In the genomic region with DNA sequence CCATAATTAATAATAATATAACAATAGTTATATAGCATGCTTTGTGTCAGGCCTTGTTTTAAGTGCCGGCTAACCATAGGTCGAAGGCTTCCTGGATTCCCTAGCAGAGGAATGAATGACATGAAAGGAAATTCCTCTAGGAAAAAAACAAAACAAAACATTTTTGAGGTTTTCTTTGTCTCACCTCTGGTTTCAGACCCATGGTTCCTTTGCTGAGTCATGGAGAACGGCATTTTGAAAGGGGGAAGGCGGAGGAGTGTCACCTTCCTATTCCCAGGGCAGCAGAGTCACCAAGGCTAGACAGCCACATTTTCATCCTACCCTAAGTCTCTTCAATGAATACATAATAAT, we compare ENCODE assay signal across 9 cellular contexts. TPM values are rescaled to one million over a fixed set of nuclear protein-coding genes. Genes with fewer than 3 reads are reported as not detected.
A peak's percentile ranks its signal among the peaks of the same experiment; 100 is the strongest.
DNase-seq lines count a peak whose midpoint lies in the region; ATAC-seq and TF ChIP-seq lines count a peak whose summit lies in the region.
"Had no signal": no experiment of that assay in that cellular context is flagged by ENCODE, and none has a peak within 500 bp of the region (broad histone marks: within the 10 kb centered on the region; RNA-seq: fewer than 3 reads in every experiment).

No MANE protein-coding gene starts in this region.

- no peak for DNase-seq in activated T-cell treated with anti-CD3 and anti-CD28 coated beads, Interleukin-2, amount 50 U/mL, for 72 hours
- no peak for DNase-seq in activated T-cell treated with anti-CD3 and anti-CD28 coated beads, Interleukin-2, amount 50 U/mL, for 1 hour
- DNase-seq in RWPE2 (ENCODE audit: low spot score) (no peak), glomerular visceral epithelial cell (ENCODE audit: extremely low spot score) (peak; percentile 82), middle frontal gyrus (ENCODE audit: extremely low spot score, low spot score) (no peak), COR-L47 (lab: John Stamatoyannopoulos, UW) (no peak)

- no peaks in the 10 kb centered on the region for H3K27me3 ChIP-seq in RWPE2 (ENCODE audit: insufficient read depth, poor library complexity, severe bottlenecking)

- H3K27me3 Mint-ChIP-seq in activated T-cell treated with anti-CD3 and anti-CD28 coated beads, Interleukin-2, amount 50 U/mL, for 72 hours (ENCODE audit: low read depth), result no peaks in the 10 kb centered on the region
- H3K27me3 Mint-ChIP-seq in stimulated activated naive CD8-positive, alpha-beta T cell treated with anti-CD3 and anti-CD28 coated beads, Interleukin-15, Interleukin-2, amounts not matched to agents 100 ng/mL and 50 ng/mL, for 24 hours, result no peaks in the 10 kb centered on the region

- H3K36me3 ChIP-seq in RWPE2 (ENCODE audit: low read depth), result no peaks in the 10 kb centered on the region

- no peak overlapping the region for H3K4me3 Mint-ChIP-seq in activated T-cell treated with anti-CD3 and anti-CD28 coated beads, Interleukin-2, amount 50 U/mL, for 72 hours
- H3K4me3 Mint-ChIP-seq in stimulated activated naive CD8-positive, alpha-beta T cell treated with anti-CD3 and anti-CD28 coated beads, Interleukin-15, Interleukin-2, amounts not matched to agents 100 ng/mL and 50 ng/mL, for 24 hours, result peak overlapping the region; percentile 57

- H3K27ac ChIP-seq in RWPE2 (ENCODE audit: poor library complexity, severe bottlenecking), result peak overlapping the region; percentile 79
- H3K27ac ChIP-seq: C4-2B had no signal

- H3K4me1 ChIP-seq in RWPE2 (ENCODE audit: insufficient read depth, poor library complexity, severe bottlenecking), result peaks cover 31% of the 10 kb centered on the region

- H3K4me1 Mint-ChIP-seq in activated T-cell treated with anti-CD3 and anti-CD28 coated beads, Interleukin-2, amount 50 U/mL, for 72 hours (ENCODE audit: low read depth), result peaks cover 95% of the 10 kb centered on the region
- peaks cover 94% of the 10 kb centered on the region for H3K4me1 Mint-ChIP-seq in stimulated activated naive CD8-positive, alpha-beta T cell treated with anti-CD3 and anti-CD28 coated beads, Interleukin-15, Interleukin-2, amounts not matched to agents 100 ng/mL and 50 ng/mL, for 24 hours (ENCODE audit: low read depth)

- H3K36me3 Mint-ChIP-seq in activated T-cell treated with anti-CD3 and anti-CD28 coated beads, Interleukin-2, amount 50 U/mL, for 72 hours (ENCODE audit: insufficient read depth in 2 of 2), result peaks cover 3% of the 10 kb centered on the region in 2 donors
- H3K36me3 Mint-ChIP-seq in stimulated activated naive CD8-positive, alpha-beta T cell treated with anti-CD3 and anti-CD28 coated beads, Interleukin-15, Interleukin-2, amounts not matched to agents 100 ng/mL and 50 ng/mL, for 24 hours (ENCODE audit: low read depth), result peaks cover 4% of the 10 kb centered on the region

- ATAC-seq in activated T-cell treated with anti-CD3 and anti-CD28 coated beads, Interleukin-2, amount 50 U/mL, for 72 hours (replicated peaks in 1 of 2), result no peak
- ATAC-seq in RWPE2 (ENCODE audit: low read depth) (peak; percentile 82), HG03196 (IDR thresholded peaks at IDR 0.05; ENCODE audit: unreplicated experiment) (no peak)

- H3K9me3 ChIP-seq in RWPE2 (ENCODE audit: severe bottlenecking), result no peaks in the 10 kb centered on the region

- no peak for TF ChIP-seq CTCF in RWPE2 (IDR thresholded peaks at IDR 0.05; ENCODE audit: poor library complexity, severe bottlenecking)

- no peak overlapping the region for H3K4me3 ChIP-seq in RWPE2 (ENCODE audit: severe bottlenecking)

- peak overlapping the region; percentile 56 for H3K27ac Mint-ChIP-seq in activated T-cell treated with anti-CD3 and anti-CD28 coated beads, Interleukin-2, amount 50 U/mL, for 72 hours
- peak overlapping the region; percentile 95 for H3K27ac Mint-ChIP-seq in stimulated activated naive CD8-positive, alpha-beta T cell treated with anti-CD3 and anti-CD28 coated beads, Interleukin-15, Interleukin-2, amounts not matched to agents 100 ng/mL and 50 ng/mL, for 24 hours

- H3K9me3 Mint-ChIP-seq in activated T-cell treated with anti-CD3 and anti-CD28 coated beads, Interleukin-2, amount 50 U/mL, for 72 hours, result peaks cover 0 to 2% of the 10 kb centered on the region in 2 donors
- no peaks in the 10 kb centered on the region for H3K9me3 Mint-ChIP-seq in stimulated activated naive CD8-positive, alpha-beta T cell treated with anti-CD3 and anti-CD28 coated beads, Interleukin-15, Interleukin-2, amounts not matched to agents 100 ng/mL and 50 ng/mL, for 24 hours

RNA-seq across cellular contexts. Expression of gene CCND3, which starts 25.3 kb away (rescaled TPM):
- 100 to 1,000 TPM; 256 to 259 TPM for total RNA-seq in activated T-cell treated with anti-CD3 and anti-CD28 coated beads, Interleukin-2, amount 50 U/mL, for 72 hours

RNA-seq across cellular contexts. Expression of gene BYSL, which starts 45.6 kb away (rescaled TPM):
- total RNA-seq in activated T-cell treated with anti-CD3 and anti-CD28 coated beads, Interleukin-2, amount 50 U/mL, for 72 hours, result 10 to 100 TPM; 30.4 to 38.1 TPM

RNA-seq across cellular contexts. Expression of gene MED20, which starts 46.0 kb away (rescaled TPM):
- 10 to 100 TPM; 24.9 to 34.6 TPM for total RNA-seq in activated T-cell treated with anti-CD3 and anti-CD28 coated beads, Interleukin-2, amount 50 U/mL, for 72 hours
